ENCODE assay signal across 18 cellular contexts in the genomic region with DNA sequence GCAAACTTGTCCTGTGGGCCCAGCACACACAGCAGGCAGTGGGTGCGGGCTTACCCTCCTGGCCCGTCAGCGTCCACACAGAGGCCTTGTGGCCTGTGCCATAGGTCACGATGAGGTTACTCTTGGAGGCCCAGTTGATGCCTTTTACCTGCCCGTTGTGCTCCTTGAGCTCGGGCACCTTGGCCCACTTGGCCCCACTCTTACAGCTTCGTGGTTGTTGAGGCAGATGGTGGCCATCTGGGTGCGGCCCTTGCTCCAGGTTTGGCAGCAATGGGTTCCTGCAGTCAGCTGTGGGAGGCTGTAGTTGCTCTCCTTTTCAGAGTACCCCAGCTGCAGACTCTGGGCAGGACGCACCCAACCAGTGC. TPM values are rescaled to one million over a fixed set of nuclear protein-coding genes. Genes with fewer than 3 reads are reported as not detected.
DNase-seq lines count a peak whose midpoint lies in the region; ATAC-seq and TF ChIP-seq lines count a peak whose summit lies in the region.
"Had no signal": no experiment of that assay in that cellular context is flagged by ENCODE, and none has a peak within 500 bp of the region (broad histone marks: within the 10 kb centered on the region; RNA-seq: fewer than 3 reads in every experiment).

No MANE protein-coding gene starts in this region.

- WGBS in mesenchymal stem cell: 97% methylated on average over 8 of the region's 9 CpGs

- CTCF ChIA-PET in GM10248 (lab: Yijun Ruan, JAX): interaction anchor here (1.2 to 1.8 kb wide), 2 partner anchors 8 to 10 kb away, joined by 4 to 6 read pairs; no protein-coding TSS in a partner anchor

- no peaks in the 10 kb centered on the region for H3K9me3 ChIP-seq in mesenchymal stem cell (ENCODE audit: control insufficient read depth, low read length)
- H3K9me3 ChIP-seq: BE2C had no signal

- peaks cover 7 to 17% of the 10 kb centered on the region in 2 experiments for H3K36me3 ChIP-seq in mesenchymal stem cell (ENCODE audit: control insufficient read depth in 1 of 2, insufficient read depth in 2 of 2, low read depth in 1 of 2, low read length in 2 of 2)
- H3K36me3 ChIP-seq: BE2C had no signal

- H4K8ac ChIP-seq in mesenchymal stem cell (ENCODE audit: low read length): no peak overlapping the region

- no peak overlapping the region for H2BK5ac ChIP-seq in mesenchymal stem cell (ENCODE audit: low read depth, low read length, poor library complexity, severe bottlenecking)

- H3K4me1 ChIP-seq in mesenchymal stem cell (ENCODE audit: control insufficient read depth, insufficient read depth, low read depth, low read length): peaks cover 2% of the 10 kb centered on the region
- H3K4me1 ChIP-seq: BE2C had no signal

- no peak for TF ChIP-seq CTCF in GM10248 (IDR thresholded peaks at IDR 0.05; ENCODE audit: control extremely low read depth, extremely low read depth, low read depth, missing control alignments)

- no peak overlapping the region for H2BK12ac ChIP-seq in mesenchymal stem cell (ENCODE audit: low read length in 2 of 2)

- no peak overlapping the region for H3K4me2 ChIP-seq in mesenchymal stem cell (ENCODE audit: low read length, poor library complexity, severe bottlenecking)
- H3K4me2 ChIP-seq: GM23338 had no signal

- no peak overlapping the region for H3K9ac ChIP-seq in mesenchymal stem cell (ENCODE audit: low read length)

- H3K18ac ChIP-seq in mesenchymal stem cell (ENCODE audit: low read depth in 1 of 2, low read length in 2 of 2): no peak overlapping the region

- no peak overlapping the region for H2AFZ ChIP-seq in mesenchymal stem cell (ENCODE audit: low read depth, low read length)
- H2AFZ ChIP-seq: GM23338 had no signal

- peaks cover 4% of the 10 kb centered on the region for H3K79me1 ChIP-seq in mesenchymal stem cell (replicated peaks; ENCODE audit: low read length, poor library complexity, severe bottlenecking)

- no peak overlapping the region for H4K91ac ChIP-seq in mesenchymal stem cell (ENCODE audit: low read length)

- no peaks in the 10 kb centered on the region for H3K27me3 ChIP-seq in mesenchymal stem cell (ENCODE audit: control insufficient read depth in 1 of 2, insufficient read depth in 1 of 2, low read length in 2 of 2)
- H3K27me3 ChIP-seq: BE2C had no signal

- no peak overlapping the region for H3K4me3 ChIP-seq in mesenchymal stem cell (ENCODE audit: insufficient read depth in 1 of 2, low read depth in 1 of 2, low read length in 2 of 2)
- H3K4me3 ChIP-seq: GM12878, GM23338 had no signal

- DNase-seq in DMS 273 (lab: John Stamatoyannopoulos, UW; ENCODE audit: unreplicated experiment) (peak; percentile 81), GM10248 (ENCODE audit: extremely low spot score) (peak; percentile 13), germinal center (ENCODE audit: low spot score) (peak; percentile 8), occipital lobe (lab: John Stamatoyannopoulos, UW) (peak; percentile 25), mesenchymal stem cell (no peak), NCI-H187 treated with DMSO at 0.1 percent for 48 hours (lab: John Stamatoyannopoulos, UW) (no peak)
- no peak for DNase-seq in activated effector memory CD4-positive, alpha-beta T cell treated with anti-CD3 and anti-CD28 coated beads, Interleukin-2, amount 50 U/mL, for 16 hours
- DNase-seq: BE2C; CD4-positive, alpha-beta memory T cell; DMS53; GF-D8; IMR-90; KBM-7 had no signal

- H3K14ac ChIP-seq in mesenchymal stem cell (ENCODE audit: low read length in 2 of 2): no peak overlapping the region

- H3K23ac ChIP-seq in mesenchymal stem cell (ENCODE audit: low read length in 2 of 2): no peak overlapping the region

- H2AK5ac ChIP-seq in mesenchymal stem cell (ENCODE audit: low read length, severe bottlenecking): no peak overlapping the region

- POLR2A ChIA-PET in GM10248 (lab: Yijun Ruan, JAX): interaction anchor here (1.0 kb wide), 1 partner anchor 95 kb away, joined by 3 read pairs; a partner anchor contains a TSS

- no peak overlapping the region for H2BK15ac ChIP-seq in mesenchymal stem cell (ENCODE audit: low read depth, poor library complexity, severe bottlenecking)

- ATAC-seq in HG03520 (IDR thresholded peaks at IDR 0.05; ENCODE audit: unreplicated experiment): no peak
- ATAC-seq: GM12878 had no signal

- H2BK120ac ChIP-seq in mesenchymal stem cell (ENCODE audit: low read depth, low read length): no peak overlapping the region

- no peak overlapping the region for H3K4ac ChIP-seq in mesenchymal stem cell (ENCODE audit: low read depth in 1 of 2, low read length in 2 of 2)

- no peak overlapping the region for H3K27ac ChIP-seq in mesenchymal stem cell (ENCODE audit: low read length, poor library complexity, severe bottlenecking)
- H3K27ac ChIP-seq: C4-2B had no signal

RNA-seq across cellular contexts. Expression of a gene that starts 45.5 kb away (rescaled TPM):
- 1.4 TPM for total RNA-seq in occipital lobe
- polyA plus RNA-seq in mesenchymal stem cell (2013, experiment 1 of 2): not detected
- polyA plus RNA-seq in mesenchymal stem cell (2013, experiment 2 of 2): not detected
- polyA plus RNA-seq: AG04450; CD4-positive, alpha-beta memory T cell; IMR-90 had no signal

Comparison
In these comparisons a context has a peak if more than half of its experiments do, and no peak if none do; other contexts are left out.
1. DNase-seq: peak in DMS 273 (single experiment), GM10248 (single experiment), germinal center (single experiment) and occipital lobe (single experiment); none in mesenchymal stem cell (single experiment), NCI-H187 treated with DMSO at 0.1 percent for 48 hours (single experiment) and activated effector memory CD4-positive, alpha-beta T cell treated with anti-CD3 and anti-CD28 coated beads, Interleukin-2, amount 50 U/mL, for 16 hours (single experiment).